In the genomic region with DNA sequence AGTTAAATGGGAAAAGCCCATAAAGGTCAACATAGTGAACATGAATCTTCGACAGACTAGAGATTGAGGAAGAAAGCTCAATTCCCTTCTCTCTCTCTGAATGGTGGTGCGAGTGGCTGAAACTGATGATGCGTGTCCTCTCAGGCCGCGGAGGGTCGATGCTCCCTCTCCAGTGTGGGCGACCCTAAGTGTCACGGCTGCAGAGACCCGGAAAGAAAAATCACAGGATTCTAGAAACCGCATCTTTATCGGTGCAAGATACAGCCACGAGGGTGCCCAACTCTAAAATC, we compare ENCODE assay signal across 1 cellular context.
A peak's percentile ranks its signal among the peaks of the same experiment; 100 is the strongest.
TF ChIP-seq lines count a peak whose summit lies in the region.

No MANE protein-coding gene starts in this region.

TF ChIP-seq in K562, 482 proteins besides CTCF, POLR2A, EP300 and RAD21 (continued from another document and continues in another):
- no peak for TF ChIP-seq RBM34 (IDR thresholded peaks at IDR 0.05; ENCODE audit: borderline replicate concordance, insufficient read depth, low read length)
- TF ChIP-seq, protein P1, sequence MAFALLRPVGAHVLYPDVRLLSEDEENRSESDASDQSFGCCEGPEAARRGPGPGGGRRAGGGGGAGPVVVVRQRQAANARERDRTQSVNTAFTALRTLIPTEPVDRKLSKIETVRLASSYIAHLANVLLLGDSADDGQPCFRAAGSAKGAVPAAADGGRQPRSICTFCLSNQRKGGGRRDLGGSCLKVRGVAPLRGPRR (CRISPR knock-in tag; IDR thresholded peaks at IDR 0.05) = peak; percentile 10; the same call in 1 of the 2 replicates
- TF ChIP-seq, protein P2, sequence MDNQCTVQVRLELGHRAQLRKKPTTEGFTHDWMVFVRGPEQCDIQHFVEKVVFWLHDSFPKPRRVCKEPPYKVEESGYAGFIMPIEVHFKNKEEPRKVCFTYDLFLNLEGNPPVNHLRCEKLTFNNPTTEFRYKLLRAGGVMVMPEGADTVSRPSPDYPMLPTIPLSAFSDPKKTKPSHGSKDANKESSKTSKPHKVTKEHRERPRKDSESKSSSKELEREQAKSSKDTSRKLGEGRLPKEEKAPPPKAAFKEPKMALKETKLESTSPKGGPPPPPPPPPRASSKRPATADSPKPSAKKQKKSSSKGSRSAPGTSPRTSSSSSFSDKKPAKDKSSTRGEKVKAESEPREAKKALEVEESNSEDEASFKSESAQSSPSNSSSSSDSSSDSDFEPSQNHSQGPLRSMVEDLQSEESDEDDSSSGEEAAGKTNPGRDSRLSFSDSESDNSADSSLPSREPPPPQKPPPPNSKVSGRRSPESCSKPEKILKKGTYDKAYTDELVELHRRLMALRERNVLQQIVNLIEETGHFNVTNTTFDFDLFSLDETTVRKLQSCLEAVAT (IDR thresholded peaks at IDR 0.05) = no peak
- 0 out of 2 replicates have a peak, but pooled peaks have one; percentile 15 for TF ChIP-seq CCAR2 (IDR thresholded peaks at IDR 0.05; ENCODE audit: low read depth, low read length)
- TF ChIP-seq PTTG1 (tag; IDR thresholded peaks at IDR 0.05; ENCODE audit: low read depth) = no peak
- TF ChIP-seq ZNF79 (CRISPR knock-in tag; IDR thresholded peaks at IDR 0.05; ENCODE audit: low read depth) = no peak
- TF ChIP-seq ZFP1 (CRISPR knock-in tag; IDR thresholded peaks at IDR 0.05) = 0 out of 2 replicates have a peak, but pooled peaks have one; percentile 34
- TF ChIP-seq, protein P3, sequence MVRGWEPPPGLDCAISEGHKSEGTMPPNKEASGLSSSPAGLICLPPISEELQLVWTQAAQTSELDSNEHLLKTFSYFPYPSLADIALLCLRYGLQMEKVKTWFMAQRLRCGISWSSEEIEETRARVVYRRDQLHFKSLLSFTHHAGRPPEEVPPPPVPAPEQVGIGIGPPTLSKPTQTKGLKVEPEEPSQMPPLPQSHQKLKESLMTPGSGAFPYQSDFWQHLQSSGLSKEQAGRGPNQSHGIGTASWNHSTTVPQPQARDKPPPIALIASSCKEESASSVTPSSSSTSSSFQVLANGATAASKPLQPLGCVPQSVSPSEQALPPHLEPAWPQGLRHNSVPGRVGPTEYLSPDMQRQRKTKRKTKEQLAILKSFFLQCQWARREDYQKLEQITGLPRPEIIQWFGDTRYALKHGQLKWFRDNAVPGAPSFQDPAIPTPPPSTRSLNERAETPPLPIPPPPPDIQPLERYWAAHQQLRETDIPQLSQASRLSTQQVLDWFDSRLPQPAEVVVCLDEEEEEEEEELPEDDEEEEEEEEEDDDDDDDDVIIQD (CRISPR knock-in tag; IDR thresholded peaks at IDR 0.05) = no peak
- TF ChIP-seq, protein P4, sequence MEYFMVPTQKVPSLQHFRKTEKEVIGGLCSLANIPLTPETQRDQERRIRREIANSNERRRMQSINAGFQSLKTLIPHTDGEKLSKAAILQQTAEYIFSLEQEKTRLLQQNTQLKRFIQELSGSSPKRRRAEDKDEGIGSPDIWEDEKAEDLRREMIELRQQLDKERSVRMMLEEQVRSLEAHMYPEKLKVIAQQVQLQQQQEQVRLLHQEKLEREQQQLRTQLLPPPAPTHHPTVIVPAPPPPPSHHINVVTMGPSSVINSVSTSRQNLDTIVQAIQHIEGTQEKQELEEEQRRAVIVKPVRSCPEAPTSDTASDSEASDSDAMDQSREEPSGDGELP (CRISPR knock-in tag; IDR thresholded peaks at IDR 0.05; ENCODE audit: borderline replicate concordance) = no peak
- peak; percentile 83; the same call in 1 of the 2 replicates for TF ChIP-seq NR2C1 (IDR thresholded peaks at IDR 0.05)
- no peak for TF ChIP-seq NR2C1 (tag; IDR thresholded peaks at IDR 0.05)
- TF ChIP-seq, protein P5, sequence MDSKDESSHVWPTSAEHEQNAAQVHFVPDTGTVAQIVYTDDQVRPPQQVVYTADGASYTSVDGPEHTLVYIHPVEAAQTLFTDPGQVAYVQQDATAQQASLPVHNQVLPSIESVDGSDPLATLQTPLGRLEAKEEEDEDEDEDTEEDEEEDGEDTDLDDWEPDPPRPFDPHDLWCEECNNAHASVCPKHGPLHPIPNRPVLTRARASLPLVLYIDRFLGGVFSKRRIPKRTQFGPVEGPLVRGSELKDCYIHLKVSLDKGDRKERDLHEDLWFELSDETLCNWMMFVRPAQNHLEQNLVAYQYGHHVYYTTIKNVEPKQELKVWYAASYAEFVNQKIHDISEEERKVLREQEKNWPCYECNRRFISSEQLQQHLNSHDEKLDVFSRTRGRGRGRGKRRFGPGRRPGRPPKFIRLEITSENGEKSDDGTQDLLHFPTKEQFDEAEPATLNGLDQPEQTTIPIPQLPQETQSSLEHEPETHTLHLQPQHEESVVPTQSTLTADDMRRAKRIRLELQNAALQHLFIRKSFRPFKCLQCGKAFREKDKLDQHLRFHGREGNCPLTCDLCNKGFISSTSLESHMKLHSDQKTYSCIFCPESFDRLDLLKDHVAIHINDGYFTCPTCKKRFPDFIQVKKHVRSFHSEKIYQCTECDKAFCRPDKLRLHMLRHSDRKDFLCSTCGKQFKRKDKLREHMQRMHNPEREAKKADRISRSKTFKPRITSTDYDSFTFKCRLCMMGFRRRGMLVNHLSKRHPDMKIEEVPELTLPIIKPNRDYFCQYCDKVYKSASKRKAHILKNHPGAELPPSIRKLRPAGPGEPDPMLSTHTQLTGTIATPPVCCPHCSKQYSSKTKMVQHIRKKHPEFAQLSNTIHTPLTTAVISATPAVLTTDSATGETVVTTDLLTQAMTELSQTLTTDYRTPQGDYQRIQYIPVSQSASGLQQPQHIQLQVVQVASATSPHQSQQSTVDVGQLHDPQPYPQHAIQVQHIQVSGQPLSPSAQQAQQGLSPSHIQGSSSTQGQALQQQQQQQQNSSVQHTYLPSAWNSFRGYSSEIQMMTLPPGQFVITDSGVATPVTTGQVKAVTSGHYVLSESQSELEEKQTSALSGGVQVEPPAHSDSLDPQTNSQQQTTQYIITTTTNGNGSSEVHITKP (IDR thresholded peaks at IDR 0.05; ENCODE audit: partially characterized antibody) = no peak
- TF ChIP-seq TEAD1 (CRISPR knock-in tag; IDR thresholded peaks at IDR 0.05) = no peak
- TF ChIP-seq, protein P6, sequence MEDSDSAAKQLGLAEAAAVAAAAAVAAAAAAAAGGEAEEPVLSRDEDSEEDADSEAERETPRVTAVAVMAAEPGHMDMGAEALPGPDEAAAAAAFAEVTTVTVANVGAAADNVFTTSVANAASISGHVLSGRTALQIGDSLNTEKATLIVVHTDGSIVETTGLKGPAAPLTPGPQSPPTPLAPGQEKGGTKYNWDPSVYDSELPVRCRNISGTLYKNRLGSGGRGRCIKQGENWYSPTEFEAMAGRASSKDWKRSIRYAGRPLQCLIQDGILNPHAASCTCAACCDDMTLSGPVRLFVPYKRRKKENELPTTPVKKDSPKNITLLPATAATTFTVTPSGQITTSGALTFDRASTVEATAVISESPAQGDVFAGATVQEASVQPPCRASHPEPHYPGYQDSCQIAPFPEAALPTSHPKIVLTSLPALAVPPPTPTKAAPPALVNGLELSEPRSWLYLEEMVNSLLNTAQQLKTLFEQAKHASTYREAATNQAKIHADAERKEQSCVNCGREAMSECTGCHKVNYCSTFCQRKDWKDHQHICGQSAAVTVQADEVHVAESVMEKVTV (CRISPR knock-in tag; IDR thresholded peaks at IDR 0.05) = 0 out of 2 replicates have a peak, but pooled peaks have one; percentile 10
- TF ChIP-seq CSDE1 (IDR thresholded peaks at IDR 0.05) = no peak
- no peak for TF ChIP-seq RAD51 (IDR thresholded peaks at IDR 0.05; ENCODE audit: borderline replicate concordance, low read depth)
- peak; percentile 39; the same call in 1 of the 2 replicates for TF ChIP-seq ZFX (CRISPR knock-in tag; IDR thresholded peaks at IDR 0.05)
- TF ChIP-seq TCFL5 (CRISPR knock-in tag; conservative IDR thresholded peaks at IDR 0.05) = no peak
- TF ChIP-seq SAP30 (IDR thresholded peaks at IDR 0.05; ENCODE audit: borderline replicate concordance, insufficient read depth, low read depth, low read length, poor library complexity, severe bottlenecking) = peak; percentile 5
- no peak for TF ChIP-seq NR2C2 (CRISPR knock-in tag; IDR thresholded peaks at IDR 0.05)
- peak; percentile 91 for TF ChIP-seq NR2C2 (tag; IDR thresholded peaks at IDR 0.05)
- TF ChIP-seq, protein P7, sequence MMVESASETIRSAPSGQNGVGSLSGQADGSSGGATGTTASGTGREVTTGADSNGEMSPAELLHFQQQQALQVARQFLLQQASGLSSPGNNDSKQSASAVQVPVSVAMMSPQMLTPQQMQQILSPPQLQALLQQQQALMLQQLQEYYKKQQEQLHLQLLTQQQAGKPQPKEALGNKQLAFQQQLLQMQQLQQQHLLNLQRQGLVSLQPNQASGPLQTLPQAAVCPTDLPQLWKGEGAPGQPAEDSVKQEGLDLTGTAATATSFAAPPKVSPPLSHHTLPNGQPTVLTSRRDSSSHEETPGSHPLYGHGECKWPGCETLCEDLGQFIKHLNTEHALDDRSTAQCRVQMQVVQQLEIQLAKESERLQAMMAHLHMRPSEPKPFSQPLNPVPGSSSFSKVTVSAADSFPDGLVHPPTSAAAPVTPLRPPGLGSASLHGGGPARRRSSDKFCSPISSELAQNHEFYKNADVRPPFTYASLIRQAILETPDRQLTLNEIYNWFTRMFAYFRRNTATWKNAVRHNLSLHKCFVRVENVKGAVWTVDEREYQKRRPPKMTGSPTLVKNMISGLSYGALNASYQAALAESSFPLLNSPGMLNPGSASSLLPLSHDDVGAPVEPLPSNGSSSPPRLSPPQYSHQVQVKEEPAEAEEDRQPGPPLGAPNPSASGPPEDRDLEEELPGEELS (CRISPR knock-in tag; IDR thresholded peaks at IDR 0.05; ENCODE audit: borderline replicate concordance) = no peak
- TF ChIP-seq, protein P8, sequence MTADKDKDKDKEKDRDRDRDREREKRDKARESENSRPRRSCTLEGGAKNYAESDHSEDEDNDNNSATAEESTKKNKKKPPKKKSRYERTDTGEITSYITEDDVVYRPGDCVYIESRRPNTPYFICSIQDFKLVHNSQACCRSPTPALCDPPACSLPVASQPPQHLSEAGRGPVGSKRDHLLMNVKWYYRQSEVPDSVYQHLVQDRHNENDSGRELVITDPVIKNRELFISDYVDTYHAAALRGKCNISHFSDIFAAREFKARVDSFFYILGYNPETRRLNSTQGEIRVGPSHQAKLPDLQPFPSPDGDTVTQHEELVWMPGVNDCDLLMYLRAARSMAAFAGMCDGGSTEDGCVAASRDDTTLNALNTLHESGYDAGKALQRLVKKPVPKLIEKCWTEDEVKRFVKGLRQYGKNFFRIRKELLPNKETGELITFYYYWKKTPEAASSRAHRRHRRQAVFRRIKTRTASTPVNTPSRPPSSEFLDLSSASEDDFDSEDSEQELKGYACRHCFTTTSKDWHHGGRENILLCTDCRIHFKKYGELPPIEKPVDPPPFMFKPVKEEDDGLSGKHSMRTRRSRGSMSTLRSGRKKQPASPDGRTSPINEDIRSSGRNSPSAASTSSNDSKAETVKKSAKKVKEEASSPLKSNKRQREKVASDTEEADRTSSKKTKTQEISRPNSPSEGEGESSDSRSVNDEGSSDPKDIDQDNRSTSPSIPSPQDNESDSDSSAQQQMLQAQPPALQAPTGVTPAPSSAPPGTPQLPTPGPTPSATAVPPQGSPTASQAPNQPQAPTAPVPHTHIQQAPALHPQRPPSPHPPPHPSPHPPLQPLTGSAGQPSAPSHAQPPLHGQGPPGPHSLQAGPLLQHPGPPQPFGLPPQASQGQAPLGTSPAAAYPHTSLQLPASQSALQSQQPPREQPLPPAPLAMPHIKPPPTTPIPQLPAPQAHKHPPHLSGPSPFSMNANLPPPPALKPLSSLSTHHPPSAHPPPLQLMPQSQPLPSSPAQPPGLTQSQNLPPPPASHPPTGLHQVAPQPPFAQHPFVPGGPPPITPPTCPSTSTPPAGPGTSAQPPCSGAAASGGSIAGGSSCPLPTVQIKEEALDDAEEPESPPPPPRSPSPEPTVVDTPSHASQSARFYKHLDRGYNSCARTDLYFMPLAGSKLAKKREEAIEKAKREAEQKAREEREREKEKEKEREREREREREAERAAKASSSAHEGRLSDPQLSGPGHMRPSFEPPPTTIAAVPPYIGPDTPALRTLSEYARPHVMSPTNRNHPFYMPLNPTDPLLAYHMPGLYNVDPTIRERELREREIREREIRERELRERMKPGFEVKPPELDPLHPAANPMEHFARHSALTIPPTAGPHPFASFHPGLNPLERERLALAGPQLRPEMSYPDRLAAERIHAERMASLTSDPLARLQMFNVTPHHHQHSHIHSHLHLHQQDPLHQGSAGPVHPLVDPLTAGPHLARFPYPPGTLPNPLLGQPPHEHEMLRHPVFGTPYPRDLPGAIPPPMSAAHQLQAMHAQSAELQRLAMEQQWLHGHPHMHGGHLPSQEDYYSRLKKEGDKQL (CRISPR knock-in tag; IDR thresholded peaks at IDR 0.05; ENCODE audit: borderline replicate concordance) = no peak
- TF ChIP-seq TAF9B (IDR thresholded peaks at IDR 0.05; ENCODE audit: partially characterized antibody) = no peak
- no peak for TF ChIP-seq ZZZ3 (IDR thresholded peaks at IDR 0.05)
- no peak for TF ChIP-seq TCF7 (IDR thresholded peaks at IDR 0.05; ENCODE audit: borderline replicate concordance)
- no peak for TF ChIP-seq NONO (IDR thresholded peaks at IDR 0.05; ENCODE audit: low read depth in 2 of 2, low read length in 1 of 2)
- TF ChIP-seq MCM7 (IDR thresholded peaks at IDR 0.05) = no peak
- no peak for TF ChIP-seq PHB2 (IDR thresholded peaks at IDR 0.05; ENCODE audit: low read depth)
- TF ChIP-seq SREBF2 (CRISPR knock-in tag; IDR thresholded peaks at IDR 0.05) = no peak
- no peak for TF ChIP-seq KLF10 (CRISPR knock-in tag; IDR thresholded peaks at IDR 0.05)
- no peak for TF ChIP-seq SIX5 (IDR thresholded peaks at IDR 0.05; ENCODE audit: borderline replicate concordance in 1 of 2, insufficient read depth in 1 of 2, low read depth in 1 of 2, low read length in 2 of 2)
- no peak for TF ChIP-seq MXI1 (IDR thresholded peaks at IDR 0.05; ENCODE audit: low read depth, low read length)
- TF ChIP-seq, protein P9, sequence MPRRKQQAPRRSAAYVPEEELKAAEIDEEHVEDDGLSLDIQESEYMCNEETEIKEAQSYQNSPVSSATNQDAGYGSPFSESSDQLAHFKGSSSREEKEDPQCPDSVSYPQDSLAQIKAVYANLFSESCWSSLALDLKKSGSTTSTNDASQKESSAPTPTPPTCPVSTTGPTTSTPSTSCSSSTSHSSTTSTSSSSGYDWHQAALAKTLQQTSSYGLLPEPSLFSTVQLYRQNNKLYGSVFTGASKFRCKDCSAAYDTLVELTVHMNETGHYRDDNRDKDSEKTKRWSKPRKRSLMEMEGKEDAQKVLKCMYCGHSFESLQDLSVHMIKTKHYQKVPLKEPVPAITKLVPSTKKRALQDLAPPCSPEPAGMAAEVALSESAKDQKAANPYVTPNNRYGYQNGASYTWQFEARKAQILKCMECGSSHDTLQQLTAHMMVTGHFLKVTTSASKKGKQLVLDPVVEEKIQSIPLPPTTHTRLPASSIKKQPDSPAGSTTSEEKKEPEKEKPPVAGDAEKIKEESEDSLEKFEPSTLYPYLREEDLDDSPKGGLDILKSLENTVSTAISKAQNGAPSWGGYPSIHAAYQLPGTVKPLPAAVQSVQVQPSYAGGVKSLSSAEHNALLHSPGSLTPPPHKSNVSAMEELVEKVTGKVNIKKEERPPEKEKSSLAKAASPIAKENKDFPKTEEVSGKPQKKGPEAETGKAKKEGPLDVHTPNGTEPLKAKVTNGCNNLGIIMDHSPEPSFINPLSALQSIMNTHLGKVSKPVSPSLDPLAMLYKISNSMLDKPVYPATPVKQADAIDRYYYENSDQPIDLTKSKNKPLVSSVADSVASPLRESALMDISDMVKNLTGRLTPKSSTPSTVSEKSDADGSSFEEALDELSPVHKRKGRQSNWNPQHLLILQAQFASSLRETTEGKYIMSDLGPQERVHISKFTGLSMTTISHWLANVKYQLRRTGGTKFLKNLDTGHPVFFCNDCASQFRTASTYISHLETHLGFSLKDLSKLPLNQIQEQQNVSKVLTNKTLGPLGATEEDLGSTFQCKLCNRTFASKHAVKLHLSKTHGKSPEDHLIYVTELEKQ (CRISPR knock-in tag; IDR thresholded peaks at IDR 0.05) = no peak
- TF ChIP-seq CHD1 (IDR thresholded peaks at IDR 0.05; ENCODE audit: low read length) = peak; percentile 66
